ENCODE assay signal across 1 cellular context in the genomic region with DNA sequence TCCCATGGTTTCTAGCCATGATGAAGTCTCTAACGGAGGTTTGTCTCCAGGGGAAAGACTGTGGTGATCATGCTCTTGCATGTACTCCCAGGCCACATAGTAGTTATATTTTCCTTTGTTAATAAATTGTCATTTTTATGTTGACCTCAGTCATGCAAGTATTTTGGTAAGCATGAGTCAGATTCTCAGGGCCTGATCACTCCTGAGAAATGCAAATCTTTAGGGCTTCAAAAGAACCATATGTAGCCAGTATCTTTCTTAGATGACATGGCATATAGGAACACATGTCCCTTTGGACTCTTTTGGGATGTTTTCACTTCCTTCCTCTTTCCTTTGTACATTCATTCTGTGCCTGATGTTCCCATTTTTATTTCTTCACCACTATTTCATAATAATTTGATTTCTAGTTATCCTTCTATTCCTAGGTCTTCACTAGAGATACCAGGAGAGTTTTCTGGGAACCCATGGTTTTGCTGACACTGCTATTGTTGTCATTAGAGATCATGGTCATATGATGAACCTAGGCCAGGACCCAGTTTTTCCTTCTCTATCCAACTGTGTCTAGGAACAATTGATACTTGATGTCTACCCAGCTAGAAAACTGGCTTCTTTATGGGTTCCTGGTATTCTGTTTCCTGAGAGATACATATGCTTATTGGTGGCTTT.
TF ChIP-seq lines count a peak whose summit lies in the region.

No MANE protein-coding gene starts in this region.

TF ChIP-seq in GM23338, 12 proteins besides CTCF, POLR2A, EP300 and RAD21 (continued from another document):
- TF ChIP-seq, protein P1, sequence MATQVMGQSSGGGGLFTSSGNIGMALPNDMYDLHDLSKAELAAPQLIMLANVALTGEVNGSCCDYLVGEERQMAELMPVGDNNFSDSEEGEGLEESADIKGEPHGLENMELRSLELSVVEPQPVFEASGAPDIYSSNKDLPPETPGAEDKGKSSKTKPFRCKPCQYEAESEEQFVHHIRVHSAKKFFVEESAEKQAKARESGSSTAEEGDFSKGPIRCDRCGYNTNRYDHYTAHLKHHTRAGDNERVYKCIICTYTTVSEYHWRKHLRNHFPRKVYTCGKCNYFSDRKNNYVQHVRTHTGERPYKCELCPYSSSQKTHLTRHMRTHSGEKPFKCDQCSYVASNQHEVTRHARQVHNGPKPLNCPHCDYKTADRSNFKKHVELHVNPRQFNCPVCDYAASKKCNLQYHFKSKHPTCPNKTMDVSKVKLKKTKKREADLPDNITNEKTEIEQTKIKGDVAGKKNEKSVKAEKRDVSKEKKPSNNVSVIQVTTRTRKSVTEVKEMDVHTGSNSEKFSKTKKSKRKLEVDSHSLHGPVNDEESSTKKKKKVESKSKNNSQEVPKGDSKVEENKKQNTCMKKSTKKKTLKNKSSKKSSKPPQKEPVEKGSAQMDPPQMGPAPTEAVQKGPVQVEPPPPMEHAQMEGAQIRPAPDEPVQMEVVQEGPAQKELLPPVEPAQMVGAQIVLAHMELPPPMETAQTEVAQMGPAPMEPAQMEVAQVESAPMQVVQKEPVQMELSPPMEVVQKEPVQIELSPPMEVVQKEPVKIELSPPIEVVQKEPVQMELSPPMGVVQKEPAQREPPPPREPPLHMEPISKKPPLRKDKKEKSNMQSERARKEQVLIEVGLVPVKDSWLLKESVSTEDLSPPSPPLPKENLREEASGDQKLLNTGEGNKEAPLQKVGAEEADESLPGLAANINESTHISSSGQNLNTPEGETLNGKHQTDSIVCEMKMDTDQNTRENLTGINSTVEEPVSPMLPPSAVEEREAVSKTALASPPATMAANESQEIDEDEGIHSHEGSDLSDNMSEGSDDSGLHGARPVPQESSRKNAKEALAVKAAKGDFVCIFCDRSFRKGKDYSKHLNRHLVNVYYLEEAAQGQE (IDR thresholded peaks at IDR 0.05; ENCODE audit: unreplicated experiment): no peak
- TF ChIP-seq, protein P2, sequence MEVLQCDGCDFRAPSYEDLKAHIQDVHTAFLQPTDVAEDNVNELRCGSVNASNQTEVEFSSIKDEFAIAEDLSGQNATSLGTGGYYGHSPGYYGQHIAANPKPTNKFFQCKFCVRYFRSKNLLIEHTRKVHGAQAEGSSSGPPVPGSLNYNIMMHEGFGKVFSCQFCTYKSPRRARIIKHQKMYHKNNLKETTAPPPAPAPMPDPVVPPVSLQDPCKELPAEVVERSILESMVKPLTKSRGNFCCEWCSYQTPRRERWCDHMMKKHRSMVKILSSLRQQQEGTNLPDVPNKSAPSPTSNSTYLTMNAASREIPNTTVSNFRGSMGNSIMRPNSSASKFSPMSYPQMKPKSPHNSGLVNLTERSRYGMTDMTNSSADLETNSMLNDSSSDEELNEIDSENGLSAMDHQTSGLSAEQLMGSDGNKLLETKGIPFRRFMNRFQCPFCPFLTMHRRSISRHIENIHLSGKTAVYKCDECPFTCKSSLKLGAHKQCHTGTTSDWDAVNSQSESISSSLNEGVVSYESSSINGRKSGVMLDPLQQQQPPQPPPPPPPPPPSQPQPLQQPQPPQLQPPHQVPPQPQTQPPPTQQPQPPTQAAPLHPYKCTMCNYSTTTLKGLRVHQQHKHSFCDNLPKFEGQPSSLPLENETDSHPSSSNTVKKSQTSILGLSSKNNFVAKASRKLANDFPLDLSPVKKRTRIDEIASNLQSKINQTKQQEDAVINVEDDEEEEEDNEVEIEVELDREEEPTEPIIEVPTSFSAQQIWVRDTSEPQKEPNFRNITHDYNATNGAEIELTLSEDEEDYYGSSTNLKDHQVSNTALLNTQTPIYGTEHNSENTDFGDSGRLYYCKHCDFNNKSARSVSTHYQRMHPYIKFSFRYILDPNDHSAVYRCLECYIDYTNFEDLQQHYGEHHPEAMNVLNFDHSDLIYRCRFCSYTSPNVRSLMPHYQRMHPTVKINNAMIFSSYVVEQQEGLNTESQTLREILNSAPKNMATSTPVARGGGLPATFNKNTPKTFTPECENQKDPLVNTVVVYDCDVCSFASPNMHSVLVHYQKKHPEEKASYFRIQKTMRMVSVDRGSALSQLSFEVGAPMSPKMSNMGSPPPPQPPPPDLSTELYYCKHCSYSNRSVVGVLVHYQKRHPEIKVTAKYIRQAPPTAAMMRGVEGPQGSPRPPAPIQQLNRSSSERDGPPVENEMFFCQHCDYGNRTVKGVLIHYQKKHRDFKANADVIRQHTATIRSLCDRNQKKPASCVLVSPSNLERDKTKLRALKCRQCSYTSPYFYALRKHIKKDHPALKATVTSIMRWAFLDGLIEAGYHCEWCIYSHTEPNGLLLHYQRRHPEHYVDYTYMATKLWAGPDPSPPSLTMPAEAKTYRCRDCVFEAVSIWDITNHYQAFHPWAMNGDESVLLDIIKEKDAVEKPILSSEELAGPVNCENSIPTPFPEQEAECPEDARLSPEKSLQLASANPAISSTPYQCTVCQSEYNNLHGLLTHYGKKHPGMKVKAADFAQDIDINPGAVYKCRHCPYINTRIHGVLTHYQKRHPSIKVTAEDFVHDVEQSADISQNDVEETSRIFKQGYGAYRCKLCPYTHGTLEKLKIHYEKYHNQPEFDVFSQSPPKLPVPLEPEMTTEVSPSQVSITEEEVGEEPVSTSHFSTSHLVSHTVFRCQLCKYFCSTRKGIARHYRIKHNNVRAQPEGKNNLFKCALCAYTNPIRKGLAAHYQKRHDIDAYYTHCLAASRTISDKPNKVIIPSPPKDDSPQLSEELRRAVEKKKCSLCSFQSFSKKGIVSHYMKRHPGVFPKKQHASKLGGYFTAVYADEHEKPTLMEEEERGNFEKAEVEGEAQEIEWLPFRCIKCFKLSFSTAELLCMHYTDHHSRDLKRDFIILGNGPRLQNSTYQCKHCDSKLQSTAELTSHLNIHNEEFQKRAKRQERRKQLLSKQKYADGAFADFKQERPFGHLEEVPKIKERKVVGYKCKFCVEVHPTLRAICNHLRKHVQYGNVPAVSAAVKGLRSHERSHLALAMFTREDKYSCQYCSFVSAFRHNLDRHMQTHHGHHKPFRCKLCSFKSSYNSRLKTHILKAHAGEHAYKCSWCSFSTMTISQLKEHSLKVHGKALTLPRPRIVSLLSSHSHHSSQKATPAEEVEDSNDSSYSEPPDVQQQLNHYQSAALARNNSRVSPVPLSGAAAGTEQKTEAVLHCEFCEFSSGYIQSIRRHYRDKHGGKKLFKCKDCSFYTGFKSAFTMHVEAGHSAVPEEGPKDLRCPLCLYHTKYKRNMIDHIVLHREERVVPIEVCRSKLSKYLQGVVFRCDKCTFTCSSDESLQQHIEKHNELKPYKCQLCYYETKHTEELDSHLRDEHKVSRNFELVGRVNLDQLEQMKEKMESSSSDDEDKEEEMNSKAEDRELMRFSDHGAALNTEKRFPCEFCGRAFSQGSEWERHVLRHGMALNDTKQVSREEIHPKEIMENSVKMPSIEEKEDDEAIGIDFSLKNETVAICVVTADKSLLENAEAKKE (CRISPR knock-in tag; IDR thresholded peaks at IDR 0.05): no peak
- no peak for TF ChIP-seq ZNF114 (CRISPR knock-in tag; IDR thresholded peaks at IDR 0.05)
- no peak for TF ChIP-seq POLR2AphosphoS5 (IDR thresholded peaks at IDR 0.05; ENCODE audit: low read depth)
- no peak for TF ChIP-seq NANOG (IDR thresholded peaks at IDR 0.05; ENCODE audit: borderline replicate concordance)
- no peak for TF ChIP-seq ZNF331 (CRISPR knock-in tag; IDR thresholded peaks at IDR 0.05; ENCODE audit: low read depth)
- no peak for TF ChIP-seq EZH2 (IDR thresholded peaks at IDR 0.05; ENCODE audit: low read depth, unreplicated experiment)
- no peak for TF ChIP-seq STAT1 (IDR thresholded peaks at IDR 0.05; ENCODE audit: unreplicated experiment)
- no peak for TF ChIP-seq ETS1 (IDR thresholded peaks at IDR 0.05)
- no peak for TF ChIP-seq EZH2phosphoT487 (IDR thresholded peaks at IDR 0.05; ENCODE audit: unreplicated experiment)
- no peak for TF ChIP-seq JUNB (IDR thresholded peaks at IDR 0.05; ENCODE audit: unreplicated experiment)
